In the genomic region with DNA sequence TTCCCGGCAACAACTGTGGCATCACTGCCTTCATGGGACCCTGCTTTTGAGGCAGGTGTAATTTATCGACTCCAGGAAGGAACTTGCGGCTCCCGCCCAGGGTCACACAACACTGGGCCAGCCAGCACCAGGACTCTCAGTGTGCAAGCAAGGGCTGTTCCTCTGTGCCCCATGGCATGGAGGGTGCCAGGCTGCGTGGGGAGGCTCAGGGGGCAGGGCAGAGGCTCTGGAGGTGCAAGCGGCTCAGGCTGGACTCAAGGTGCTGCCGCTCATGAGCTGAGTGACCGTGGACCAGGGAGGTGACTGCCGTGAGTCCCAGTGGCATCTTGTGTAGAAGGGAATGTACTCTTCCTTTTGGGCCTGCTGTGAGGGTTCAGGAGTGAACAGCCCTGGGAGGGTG, we compare ENCODE assay signal across 26 cellular contexts. TPM values are rescaled to one million over a fixed set of nuclear protein-coding genes. Genes with fewer than 3 reads are reported as not detected.
"Had no signal": no experiment of that assay in that cellular context is flagged by ENCODE, and none has a peak within 500 bp of the region (broad histone marks: within the 10 kb centered on the region; RNA-seq: fewer than 3 reads in every experiment).

No MANE protein-coding gene starts in this region.

- H3K27ac Mint-ChIP-seq: naive B cell had no signal

- H3K9me3 ChIP-seq: esophagus muscularis mucosa, gastroesophageal sphincter, heart left ventricle, left lung, lower lobe of right lung, mucosa of descending colon had no signal

- H3K9me3 Mint-ChIP-seq: immature natural killer cell had no signal

- H2AFZ ChIP-seq: hepatocyte had no signal

- H3K36me3 Mint-ChIP-seq: immature natural killer cell, naive B cell had no signal

- H3K27me3 ChIP-seq: dorsolateral prefrontal cortex, gastroesophageal sphincter, hepatocyte, left lung had no signal

- H3K36me3 ChIP-seq: esophagus muscularis mucosa, gastroesophageal sphincter, heart left ventricle, left lung, lower lobe of right lung had no signal

- ATAC-seq: foreskin keratinocyte, gastroesophageal sphincter, left cardiac atrium, left lung, left ventricle myocardium superior, lower lobe of right lung, mucosa of descending colon had no signal

- H3K4me3 Mint-ChIP-seq: immature natural killer cell, naive B cell had no signal

- H3K4me3 ChIP-seq: coronary artery, dorsolateral prefrontal cortex, esophagus muscularis mucosa, gastroesophageal sphincter, heart left ventricle, hepatocyte, left lung, lower lobe of right lung, mucosa of descending colon had no signal

- H3K27ac ChIP-seq: coronary artery, dorsolateral prefrontal cortex, esophagus muscularis mucosa, foreskin keratinocyte, gastroesophageal sphincter, heart left ventricle, hepatocyte, left lung, lower lobe of right lung had no signal

- DNase-seq: dermis blood vessel endothelial cell; dorsolateral prefrontal cortex; effector CD4-positive, alpha-beta T cell; effector memory CD4-positive, alpha-beta T cell; foreskin keratinocyte; heart left ventricle; hypothalamus; immature natural killer cell; islet precursor cell; kidney; kidney glomerular epithelial cell; left cardiac atrium; left lung; left ventricle myocardium superior; lower lobe of right lung; mesenchymal stem cell; mucosa of descending colon; naive B cell had no signal

- H3K4me1 Mint-ChIP-seq: immature natural killer cell, naive B cell had no signal

- H3K79me2 ChIP-seq: hepatocyte had no signal

- H3K4me2 ChIP-seq: hepatocyte had no signal

- H3K4me1 ChIP-seq: esophagus muscularis mucosa, foreskin keratinocyte, gastroesophageal sphincter, heart left ventricle, lower lobe of right lung had no signal

RNA-seq across cellular contexts. Expression of gene SLC24A4, which starts 57.6 kb away (rescaled TPM):
- total RNA-seq: epithelial cell of proximal tubule, fibroblast of lung, fibroblast of villous mesenchyme, myocyte had no signal
